In genomic region chr7:5690931-5691461, GRCh38 we compare ENCODE assay signal across 9 cellular contexts.
DNase-seq lines count a peak whose midpoint lies in the region; ATAC-seq and TF ChIP-seq lines count a peak whose summit lies in the region.
"Had no signal": no experiment of that assay in that cellular context is flagged by ENCODE, and none has a peak within 500 bp of the region (broad histone marks: within the 10 kb centered on the region; RNA-seq: fewer than 3 reads in every experiment).

No MANE protein-coding gene starts in this region.

- H3K9ac ChIP-seq in muscle layer of colon (ENCODE audit: low read length): peak overlapping the region; percentile 82

- peak overlapping the region; percentile 97 for H3K27ac ChIP-seq in muscle layer of colon (ENCODE audit: low read depth, low read length)
- H3K27ac ChIP-seq in aorta (ENCODE audit: low read depth in 1 of 2, low read length in 2 of 2): peak overlapping the region; percentile 77 to 100

- no peak for DNase-seq in natural killer cell treated with Interleukin-12 subunit alpha and Interleukin-12 subunit beta and Interleukin-15 and Interleukin-18, amount 100 ng/mL, for 72 hours (ENCODE audit: low spot score)
- no peak for DNase-seq in natural killer cell
- peak; percentile 42 for DNase-seq in cerebellum (ENCODE audit: low spot score)
- no peak for DNase-seq in aorta
- no peak for DNase-seq in AML-193 (lab: John Stamatoyannopoulos, UW)
- no peak for DNase-seq in AG08395 (ENCODE audit: low spot score)
- DNase-seq: stimulated activated naive CD4-positive, alpha-beta T cell treated with Interleukin-2 at 50 U/mL for 16 hours had no signal

- H3K4me1 ChIP-seq in muscle layer of colon (ENCODE audit: insufficient read depth, low read length): peaks cover 97% of the 10 kb centered on the region
- peaks cover 9% of the 10 kb centered on the region in 2 donors for H3K4me1 ChIP-seq in aorta (ENCODE audit: control insufficient read depth in 1 of 2, insufficient read depth in 2 of 2, low read length in 2 of 2)

- no peak for ATAC-seq in natural killer cell treated with Interleukin-12 subunit alpha and Interleukin-12 subunit beta and Interleukin-15 and Interleukin-18, amount 100 ng/mL, for 72 hours
- ATAC-seq in natural killer cell: no peak
- no peak for ATAC-seq in aorta (ENCODE audit: low FRiP score)
- ATAC-seq in GM18498 (IDR thresholded peaks at IDR 0.05; ENCODE audit: unreplicated experiment): no peak

- peaks cover 11% of the 10 kb centered on the region for H3K36me3 Mint-ChIP-seq in natural killer cell treated with Interleukin-12 subunit alpha and Interleukin-12 subunit beta and Interleukin-15 and Interleukin-18, amount 100 ng/mL, for 72 hours
- H3K36me3 Mint-ChIP-seq in natural killer cell: no peaks in the 10 kb centered on the region

- no peak overlapping the region for H3K27ac Mint-ChIP-seq in natural killer cell treated with Interleukin-12 subunit alpha and Interleukin-12 subunit beta and Interleukin-15 and Interleukin-18, amount 100 ng/mL, for 72 hours
- no peak overlapping the region for H3K27ac Mint-ChIP-seq in natural killer cell

- 6 to 13% methylated on average over 12 of the region's 12 CpGs for WGBS in aorta, 2 donors

- peaks cover 0 to 5% of the 10 kb centered on the region in 2 donors for H3K27me3 Mint-ChIP-seq in natural killer cell treated with Interleukin-12 subunit alpha and Interleukin-12 subunit beta and Interleukin-15 and Interleukin-18, amount 100 ng/mL, for 72 hours
- no peaks in the 10 kb centered on the region for H3K27me3 Mint-ChIP-seq in natural killer cell (ENCODE audit: low read depth in 2 of 2)

- H3K27me3 ChIP-seq in muscle layer of colon (ENCODE audit: control insufficient read depth in 1 of 2, insufficient read depth in 2 of 2, low read length in 2 of 2) (no peaks in the 10 kb centered on the region), aorta (ENCODE audit: control insufficient read depth in 1 of 2, insufficient read depth in 2 of 2, low read length in 1 of 2) (no peaks in the 10 kb centered on the region)

- intact Hi-C loops in natural killer cell (cut with micrococcal nuclease): no loop called here
- intact Hi-C loops in aorta (cut with DNase I): loop anchor here in 1 of 2 donors (5.0 kb wide), 1 partner anchor 269 kb away; the partner anchor contains the start of gene TNRC18

- H3K4me3 ChIP-seq in muscle layer of colon (ENCODE audit: low read depth in 1 of 2, low read length in 2 of 2) (peak overlapping the region in 1 of 2 donors; percentile 23), aorta (ENCODE audit: low read length in 2 of 2) (no peak overlapping the region)

- peak overlapping the region; percentile 5 for H3K4me3 Mint-ChIP-seq in natural killer cell treated with Interleukin-12 subunit alpha and Interleukin-12 subunit beta and Interleukin-15 and Interleukin-18, amount 100 ng/mL, for 72 hours
- no peak overlapping the region for H3K4me3 Mint-ChIP-seq in natural killer cell

- peaks cover 14% of the 10 kb centered on the region for H3K36me3 ChIP-seq in muscle layer of colon (ENCODE audit: insufficient read depth, low read length)
- no peaks in the 10 kb centered on the region for H3K36me3 ChIP-seq in aorta (ENCODE audit: control insufficient read depth in 1 of 2, insufficient read depth in 2 of 2, low read length in 1 of 2)

- H3K9me3 ChIP-seq in muscle layer of colon (ENCODE audit: low read length) (no peaks in the 10 kb centered on the region), aorta (ENCODE audit: control insufficient read depth, low read length) (no peaks in the 10 kb centered on the region)

- no peak for TF ChIP-seq CTCF in natural killer cell (IDR thresholded peaks at IDR 0.05)

- peaks cover 56 to 67% of the 10 kb centered on the region in 2 donors for H3K4me1 Mint-ChIP-seq in natural killer cell treated with Interleukin-12 subunit alpha and Interleukin-12 subunit beta and Interleukin-15 and Interleukin-18, amount 100 ng/mL, for 72 hours (ENCODE audit: low read depth in 2 of 2)
- peaks cover 46 to 48% of the 10 kb centered on the region in 2 donors for H3K4me1 Mint-ChIP-seq in natural killer cell

- H3K9me3 Mint-ChIP-seq in natural killer cell treated with Interleukin-12 subunit alpha and Interleukin-12 subunit beta and Interleukin-15 and Interleukin-18, amount 100 ng/mL, for 72 hours: no peaks in the 10 kb centered on the region
- no peaks in the 10 kb centered on the region for H3K9me3 Mint-ChIP-seq in natural killer cell
